ENCODE assay signal across 24 cellular contexts in the genomic region with DNA sequence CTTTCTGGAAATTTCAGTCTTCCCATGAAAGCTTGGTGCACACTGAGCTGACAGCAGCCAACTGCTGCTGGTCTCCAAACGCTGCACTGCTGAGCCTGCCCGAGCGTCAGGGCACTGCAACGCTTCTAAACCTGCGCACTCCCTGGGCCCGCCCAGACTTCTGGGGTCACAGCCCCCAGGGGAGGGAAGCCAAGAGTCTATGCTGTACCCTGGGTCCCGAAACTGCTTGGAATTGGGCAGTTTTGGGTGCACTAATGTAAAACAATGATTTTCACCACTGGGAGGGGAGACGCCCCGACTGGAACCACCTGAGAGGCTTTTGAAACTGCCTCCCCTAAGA. TPM values are rescaled to one million over a fixed set of nuclear protein-coding genes. Genes with fewer than 3 reads are reported as not detected.
DNase-seq lines count a peak whose midpoint lies in the region; ATAC-seq and TF ChIP-seq lines count a peak whose summit lies in the region.
"Had no signal": no experiment of that assay in that cellular context is flagged by ENCODE, and none has a peak within 500 bp of the region (broad histone marks: within the 10 kb centered on the region; RNA-seq: fewer than 3 reads in every experiment).

No MANE protein-coding gene starts in this region.

- no peak for DNase-seq in activated naive CD4-positive, alpha-beta T cell treated with anti-CD3 and anti-CD28 coated beads, Interleukin-2, amount 10 ng/mL, durations not matched to agents 7 days and 5 days
- no peak for DNase-seq in activated naive CD4-positive, alpha-beta T cell (lab: John Stamatoyannopoulos, UW)
- DNase-seq in IMR-90 = no peak
- DNase-seq in immature natural killer cell = no peak
- DNase-seq in spleen = peak; percentile 57
- no peak for DNase-seq in NCI-H1092 treated with DMSO at 0.1 percent for 48 hours (lab: John Stamatoyannopoulos, UW)
- no peak for DNase-seq in NCI-H774 (lab: John Stamatoyannopoulos, UW)
- no peak for DNase-seq in superior temporal gyrus (ENCODE audit: extremely low spot score)
- DNase-seq: Calu3; CD8-positive, alpha-beta memory T cell; DMS79 treated with DMSO at 0.1 percent for 48 hours; GF-D8; Kasumi-1; NCI-H1105; NCI-H1436 treated with DMSO at 0.1 percent for 48 hours; NCI-H187 treated with DMSO at 0.1 percent for 48 hours; NCI-H2171 treated with DMSO at 0.1 percent for 48 hours; NCI-H345; NCI-H524; NCI-H748 treated with DMSO at 0.1 percent for 48 hours; SK-N-SH had no signal

- no peak overlapping the region for H2BK20ac ChIP-seq in IMR-90 (ENCODE audit: low read depth, low read length)

- no peak for TF ChIP-seq POLR2A in IMR-90 (IDR thresholded peaks at IDR 0.05; ENCODE audit: low read depth, low read length)
- no peak for TF ChIP-seq POLR2A in spleen (IDR thresholded peaks at IDR 0.05)

- H3K27me3 ChIP-seq in IMR-90 (ENCODE audit: control insufficient read depth, insufficient read depth, low read length) (no peaks in the 10 kb centered on the region), spleen (replicated peaks in 1 of 7) (no peaks in the 10 kb centered on the region)
- H3K27me3 ChIP-seq: BLaER1 had no signal

- peaks cover 3% of the 10 kb centered on the region for H3K9me3 Mint-ChIP-seq in activated naive CD4-positive, alpha-beta T cell treated with anti-CD3 and anti-CD28 coated beads, Interleukin-2, amount 10 ng/mL, durations not matched to agents 7 days and 5 days
- H3K9me3 Mint-ChIP-seq in immature natural killer cell = no peaks in the 10 kb centered on the region
- H3K9me3 Mint-ChIP-seq: CD8-positive, alpha-beta memory T cell had no signal

- H2BK15ac ChIP-seq in IMR-90 (ENCODE audit: low read depth, low read length) = no peak overlapping the region

- no peak overlapping the region for H2AK5ac ChIP-seq in IMR-90 (ENCODE audit: low read depth, low read length)

- H4K5ac ChIP-seq in IMR-90 (ENCODE audit: low read depth, low read length) = no peak overlapping the region

- WGBS in IMR-90 (ENCODE audit: extremely low coverage in 2 of 2, insufficient read length in 1 of 2), 2 experiments = 89% methylated on average over 3 of the region's 9 CpGs; no CpG with 5 or more reads in 1 of the 2 experiments
- WGBS in spleen, 5 donors = 94 to 100% (median 96%) methylated on average over 9 of the region's 9 CpGs

- H3K18ac ChIP-seq in IMR-90 (ENCODE audit: low read depth, low read length) = no peak overlapping the region

- in situ Hi-C loops in IMR-90 (cut with MboI; ENCODE audit: low sequenced_read_pairs) = no loop called here

- no peak for TF ChIP-seq RAD21 in IMR-90 (IDR thresholded peaks at IDR 0.05; ENCODE audit: low read length)

- dilution Hi-C loops in IMR-90 (cut with HindIII; ENCODE audit: low sequenced_read_pairs, unreplicated experiment) = no loop called here

- no peak overlapping the region for H3K27ac ChIP-seq in IMR-90 (ENCODE audit: insufficient read depth, low read length)
- no peak overlapping the region for H3K27ac ChIP-seq in spleen
- H3K27ac ChIP-seq: BLaER1 had no signal

- H3K4me1 Mint-ChIP-seq in activated naive CD4-positive, alpha-beta T cell treated with anti-CD3 and anti-CD28 coated beads, Interleukin-2, amount 10 ng/mL, durations not matched to agents 7 days and 5 days = peaks cover 31% of the 10 kb centered on the region
- H3K4me1 Mint-ChIP-seq in immature natural killer cell = peaks cover 40 to 42% of the 10 kb centered on the region in 2 donors

- H3K23ac ChIP-seq in IMR-90 (ENCODE audit: low read depth, low read length) = no peak overlapping the region

- no peak overlapping the region for H3K56ac ChIP-seq in IMR-90 (ENCODE audit: extremely low read depth, insufficient read depth, low read length)

- peaks cover 4 to 36% of the 10 kb centered on the region in 2 experiments; a peak in 3 of 4 replicates for H3K79me1 ChIP-seq in IMR-90 (ENCODE audit: low read depth in 1 of 2, low read length in 2 of 2)

- H3K14ac ChIP-seq in IMR-90 (replicated peaks; ENCODE audit: low read depth, low read length) = no peak overlapping the region

- H3K4ac ChIP-seq in IMR-90 (ENCODE audit: low read depth, low read length) = no peak overlapping the region

- TF ChIP-seq CTCF in IMR-90 (conservative IDR thresholded peaks at IDR 0.05; ENCODE audit: low read depth, low read length) (no peak), spleen (IDR thresholded peaks at IDR 0.05 in 8 of 11, conservative IDR thresholded peaks at IDR 0.05 in 3 of 11) (no peak)

- H3K4me3 ChIP-seq in IMR-90 (ENCODE audit: insufficient read depth, low read depth, low read length) (no peak overlapping the region), spleen (no peak overlapping the region)
- H3K4me3 ChIP-seq: BLaER1, K562 had no signal

- intact Hi-C loops in IMR-90 (cut with micrococcal nuclease) (no loop called here), spleen (cut with DNase I; ENCODE audit: low total_unique reads) (no loop called here)

- H3K27ac Mint-ChIP-seq in activated naive CD4-positive, alpha-beta T cell treated with anti-CD3 and anti-CD28 coated beads, Interleukin-2, amount 10 ng/mL, durations not matched to agents 7 days and 5 days = peak overlapping the region; percentile 74
- peak overlapping the region in 5 of 6 donors; percentile 55 to 79 (median 76) for H3K27ac Mint-ChIP-seq in immature natural killer cell

- CTCF ChIA-PET in activated naive CD4-positive, alpha-beta T cell treated with anti-CD3 and anti-CD28 coated beads, Interleukin-2, amount 10 ng/mL, durations not matched to agents 7 days and 5 days (lab: Charles Lee) = interaction anchor here (1.7 kb wide), 1 partner anchor 35 kb away, joined by 4 read pairs; no protein-coding TSS in a partner anchor
- CTCF ChIA-PET in IMR-90 (lab: Yijun Ruan, JAX) = no interaction called here

- H2AFZ ChIP-seq in IMR-90 (replicated peaks; ENCODE audit: low read length, poor library complexity) = no peak overlapping the region

- H2AK9ac ChIP-seq in IMR-90 (replicated peaks; ENCODE audit: low read depth, low read length, poor library complexity) = peak overlapping the region; percentile 8

- H3K9ac ChIP-seq in IMR-90 (ENCODE audit: low read depth, low read length) = no peak overlapping the region
- H3K9ac ChIP-seq: BLaER1, SK-N-SH had no signal

- no peak overlapping the region for H4K91ac ChIP-seq in IMR-90 (ENCODE audit: insufficient read depth, low read depth, low read length)

- H3K27me3 Mint-ChIP-seq in activated naive CD4-positive, alpha-beta T cell treated with anti-CD3 and anti-CD28 coated beads, Interleukin-2, amount 10 ng/mL, durations not matched to agents 7 days and 5 days = no peaks in the 10 kb centered on the region
- H3K27me3 Mint-ChIP-seq in immature natural killer cell (ENCODE audit: low read depth in 3 of 3) = peaks cover 7 to 13% (median 10%) of the 10 kb centered on the region in 3 donors
- H3K27me3 Mint-ChIP-seq: CD8-positive, alpha-beta memory T cell had no signal

- H3K4me3 Mint-ChIP-seq in activated naive CD4-positive, alpha-beta T cell treated with anti-CD3 and anti-CD28 coated beads, Interleukin-2, amount 10 ng/mL, durations not matched to agents 7 days and 5 days = no peak overlapping the region
- H3K4me3 Mint-ChIP-seq in immature natural killer cell = peak overlapping the region in 1 of 5 donors; percentile 30

- peaks cover 25% of the 10 kb centered on the region for H3K36me3 Mint-ChIP-seq in activated naive CD4-positive, alpha-beta T cell treated with anti-CD3 and anti-CD28 coated beads, Interleukin-2, amount 10 ng/mL, durations not matched to agents 7 days and 5 days
- peaks cover 26 to 35% (median 34%) of the 10 kb centered on the region in 3 donors for H3K36me3 Mint-ChIP-seq in immature natural killer cell

- no peak overlapping the region for H2BK120ac ChIP-seq in IMR-90 (ENCODE audit: low read depth, low read length)

- H2BK5ac ChIP-seq in IMR-90 (ENCODE audit: low read depth, low read length, poor library complexity, severe bottlenecking) = no peak overlapping the region

- BruUV-seq in IMR-90 (replicated peaks; lab: Mats Ljungman, UMichigan) = no TSS peak

- no peak overlapping the region for H4K8ac ChIP-seq in IMR-90 (ENCODE audit: low read depth in 2 of 2, low read length in 2 of 2)

- H3K9me1 ChIP-seq in IMR-90 (ENCODE audit: insufficient read depth, low read length) = peaks cover 15% of the 10 kb centered on the region; the same call in 1 of the 2 replicates

- H4K20me1 ChIP-seq in IMR-90 (ENCODE audit: insufficient read depth, low read length) = peaks cover 7% of the 10 kb centered on the region
- H4K20me1 ChIP-seq: BLaER1 had no signal

- H3K4me2 ChIP-seq in IMR-90 (ENCODE audit: low read depth, low read length) = no peak overlapping the region
- H3K4me2 ChIP-seq: BLaER1, SK-N-SH had no signal

- peaks cover 58% of the 10 kb centered on the region for H3K36me3 ChIP-seq in IMR-90 (ENCODE audit: control insufficient read depth, insufficient read depth, low read length)
- H3K36me3 ChIP-seq in spleen = peaks cover 0 to 85% (median 36%) of the 10 kb centered on the region in 6 donors

- ATAC-seq in IMR-90 (ENCODE audit: low read depth) = no peak
- ATAC-seq: HepG2, K562 had no signal

- POLR2A ChIA-PET in IMR-90 (lab: Charles Lee; ENCODE audit: unreplicated experiment) = no interaction called here

- peaks cover 16% of the 10 kb centered on the region for H3K4me1 ChIP-seq in IMR-90 (ENCODE audit: control insufficient read depth, insufficient read depth, low read length)
- peaks cover 5 to 25% (median 16%) of the 10 kb centered on the region in 6 donors for H3K4me1 ChIP-seq in spleen

- H3K9me3 ChIP-seq in IMR-90 (ENCODE audit: control insufficient read depth, insufficient read depth, low read length) (peaks cover 6% of the 10 kb centered on the region), spleen (peaks cover 0 to 16% (median 10%) of the 10 kb centered on the region in 8 donors)
- H3K9me3 ChIP-seq: SK-N-SH had no signal

TF ChIP-seq in IMR-90, 13 proteins besides CTCF, POLR2A, EP300 and RAD21 (continues in another document):
- no peak for TF ChIP-seq MAZ (IDR thresholded peaks at IDR 0.05; ENCODE audit: borderline replicate concordance, low read depth, low read length)
- TF ChIP-seq CHD1 (IDR thresholded peaks at IDR 0.05; ENCODE audit: low read depth, low read length) = no peak
- no peak for TF ChIP-seq MAFK (IDR thresholded peaks at IDR 0.05; ENCODE audit: low read depth, low read length)

RNA-seq across cellular contexts. Expression of gene CCDC92, which starts 32.0 kb away (rescaled TPM):
- total RNA-seq in IMR-90 (2012; rRNA removed) = 5.7 and 8.1 TPM in 2 replicates
- 55.5 and 61.1 TPM in 2 replicates for polyA plus RNA-seq in IMR-90 (2012; rRNA removed)
- polyA plus RNA-seq in IMR-90 (2012; cell fraction: cytosol; rRNA removed) = 75.4 and 87.9 TPM in 2 replicates
- 91.3 and 94.1 TPM in 2 replicates for polyA plus RNA-seq in IMR-90 (2012; cell fraction: nucleus; rRNA removed; ENCODE audit: low replicate concordance)
- 10 to 100 TPM; 24.6 to 44.9 (median 25.1) TPM for polyA plus RNA-seq in immature natural killer cell
- 10 to 100 TPM; 18.9 to 36.7 (median 28.7) TPM for total RNA-seq in spleen
- 10 to 100 TPM; 16.0 to 27.0 (median 20.7) TPM for polyA plus RNA-seq in spleen

RNA-seq across cellular contexts. Expression of gene ZNF664, which starts 32.4 kb away (rescaled TPM):
- total RNA-seq in IMR-90 (2012; rRNA removed) (32.6 and 36.7 TPM in 2 replicates), spleen (10 to 100 TPM; 36.7 to 53.4 (median 49.7) TPM)
- polyA plus RNA-seq in IMR-90 (2012; rRNA removed) (24.6 and 29.9 TPM in 2 replicates), immature natural killer cell (10 to 100 TPM in 1 of 3 donors, 1 to 10 TPM in 2; 2.1 to 12.9 (median 8.2) TPM), spleen (10 to 100 TPM; 12.0 to 21.6 (median 13.9) TPM)
- polyA plus RNA-seq in IMR-90 (2012; cell fraction: cytosol; rRNA removed) = 14.0 and 16.7 TPM in 2 replicates
- polyA plus RNA-seq in IMR-90 (2012; cell fraction: nucleus; rRNA removed; ENCODE audit: low replicate concordance) = 9.3 and 24.8 TPM in 2 replicates
